In the genomic region with DNA sequence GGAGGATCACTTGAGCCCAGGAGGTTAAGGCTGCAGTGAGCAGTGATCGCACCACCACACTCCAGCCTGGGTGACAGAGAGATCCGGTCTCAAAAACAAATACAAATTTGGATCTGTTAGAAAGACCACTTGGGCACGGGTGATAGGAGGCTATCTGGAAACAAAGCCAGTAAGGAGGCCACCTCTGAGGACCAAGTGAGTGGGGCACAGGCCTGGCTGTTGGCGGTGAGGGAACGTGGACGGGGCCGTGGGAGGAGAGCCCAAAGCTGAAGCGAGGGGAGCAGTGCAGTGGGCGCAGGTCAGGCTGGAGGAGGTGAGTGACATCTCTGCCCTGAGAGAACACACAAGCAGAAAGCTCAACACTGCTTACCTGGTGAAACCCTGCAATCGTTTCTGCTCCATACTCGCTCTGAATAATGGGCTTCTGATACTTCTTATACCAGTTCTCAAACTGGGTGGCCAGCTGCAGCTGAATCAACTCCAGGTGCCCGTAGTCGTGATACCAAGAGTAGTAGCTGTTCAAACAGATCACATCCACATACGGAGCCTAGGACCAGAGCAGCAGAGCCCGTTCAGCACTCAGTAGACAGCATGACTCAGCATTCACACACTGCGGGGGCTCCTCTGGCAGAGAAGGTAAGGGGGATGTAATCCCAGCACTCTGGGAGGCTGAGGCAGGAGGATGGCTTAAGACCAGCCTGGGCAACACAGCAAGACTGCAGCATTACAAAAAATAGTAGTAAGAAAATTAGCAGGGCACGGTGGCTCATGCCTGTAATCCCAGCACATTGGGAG, we compare ENCODE assay signal across 22 cellular contexts. TPM values are rescaled to one million over a fixed set of nuclear protein-coding genes. Genes with fewer than 3 reads are reported as not detected.
DNase-seq lines count a peak whose midpoint lies in the region; ATAC-seq, FAIRE-seq and TF ChIP-seq lines count a peak whose summit lies in the region.
"Had no signal": no experiment of that assay in that cellular context is flagged by ENCODE, and none has a peak within 500 bp of the region (broad histone marks: within the 10 kb centered on the region; RNA-seq: fewer than 3 reads in every experiment).

No MANE protein-coding gene starts in this region.

- H3K9me3 ChIP-seq in K562 (replicated peaks; ENCODE audit: control insufficient read depth, insufficient read depth, low read depth, low read length) (no peaks in the 10 kb centered on the region), trophoblast cell (ENCODE audit: insufficient read depth, low read depth, low read length) (peaks cover 2% of the 10 kb centered on the region), mucosa of descending colon (no peaks in the 10 kb centered on the region), gastroesophageal sphincter (no peaks in the 10 kb centered on the region)
- H3K9me3 ChIP-seq: right lobe of liver had no signal

- WGBS in K562 (ENCODE audit: insufficient coverage, low coverage, missing lambda C conversion rate) = 92% methylated on average over 17 of the region's 17 CpGs
- no CpG with 5 or more reads among the region's 17 CpGs for WGBS in trophoblast cell (ENCODE audit: extremely low coverage, insufficient coverage, insufficient read length)
- 93 to 97% methylated on average over 5 to 12 of the region's 17 CpGs for WGBS in gastroesophageal sphincter (ENCODE audit: low coverage in 1 of 2), 2 donors

- intact Hi-C loops in Right ventricle myocardium inferior (cut with DNase I) (no loop called here), left cardiac atrium (cut with DNase I) (no loop called here), K562 (cut with micrococcal nuclease) (no loop called here), mucosa of descending colon (cut with DNase I, micrococcal nuclease) (no loop called here)

- H3K14ac ChIP-seq in trophoblast cell (ENCODE audit: low read length) = no peak overlapping the region

- TF ChIP-seq EP300 in K562 (IDR thresholded peaks at IDR 0.05; ENCODE audit: low read length) = no peak
- TF ChIP-seq EP300 in gastroesophageal sphincter (IDR thresholded peaks at IDR 0.05) = no peak

- no TSS peak for BruUV-seq in K562 (replicated peaks; lab: Mats Ljungman, UMichigan)

- no peak overlapping the region for H2BK5ac ChIP-seq in trophoblast cell (ENCODE audit: low read depth, low read length, poor library complexity)

- no peak overlapping the region for H4K12ac ChIP-seq in trophoblast cell (ENCODE audit: low read depth, low read length)

- no peak overlapping the region for H2BK12ac ChIP-seq in trophoblast cell (ENCODE audit: low read length)

- H3K79me1 ChIP-seq in trophoblast cell (ENCODE audit: low read length) = no peaks in the 10 kb centered on the region

- H2AK5ac ChIP-seq in trophoblast cell (ENCODE audit: low read length) = no peak overlapping the region

- H3K4me1 ChIP-seq in K562 (replicated peaks in 1 of 2; ENCODE audit: control insufficient read depth in 2 of 2, insufficient read depth in 2 of 2, low read length in 2 of 2) (0 out of 5 replicates have a peak, but pooled peaks cover 0 to 2% of the 10 kb centered on the region in 2 experiments), trophoblast cell (ENCODE audit: control insufficient read depth in 1 of 2, insufficient read depth in 2 of 2, low read length in 2 of 2) (no peaks in the 10 kb centered on the region), mucosa of descending colon (ENCODE audit: low read depth) (no peaks in the 10 kb centered on the region), gastroesophageal sphincter (no peaks in the 10 kb centered on the region)
- H3K4me1 ChIP-seq: right lobe of liver had no signal

- H3K27ac ChIP-seq in K562 (ENCODE audit: extremely low read depth, low read depth, low read length) (peak overlapping the region; percentile 48; the same call in 1 of the 3 replicates), trophoblast cell (ENCODE audit: low read depth, low read length) (no peak overlapping the region), gastroesophageal sphincter (no peak overlapping the region)
- H3K27ac ChIP-seq: right lobe of liver had no signal

- H3K9ac ChIP-seq in K562 (ENCODE audit: insufficient read depth in 1 of 2, low read depth in 2 of 2, low read length in 2 of 2) = 0 out of 4 replicates have a peak overlapping the region, but pooled peaks of 1 of the 2 experiments have one; percentile 17
- no peak overlapping the region for H3K9ac ChIP-seq in trophoblast cell (ENCODE audit: low read length)

- peaks cover 98% of the 10 kb centered on the region for H3K36me3 ChIP-seq in K562 (ENCODE audit: control insufficient read depth, insufficient read depth, low read length)
- H3K36me3 ChIP-seq in trophoblast cell (ENCODE audit: control insufficient read depth in 1 of 2, insufficient read depth in 2 of 2, low read length in 2 of 2) = peaks cover 55 to 58% of the 10 kb centered on the region in 2 experiments
- peaks cover 29% of the 10 kb centered on the region for H3K36me3 ChIP-seq in mucosa of descending colon (ENCODE audit: low read depth)
- H3K36me3 ChIP-seq in gastroesophageal sphincter = peaks cover 0 to 100% of the 10 kb centered on the region in 2 donors

- 0 out of 2 replicates have a peak, but pooled peaks cover 4% of the 10 kb centered on the region for H4K20me1 ChIP-seq in K562 (replicated peaks; ENCODE audit: control insufficient read depth, insufficient read depth, low read length)

- H3K4me3 ChIP-seq in K562 (no peak overlapping the region), trophoblast cell (ENCODE audit: low read depth, low read length) (no peak overlapping the region), mucosa of descending colon (no peak overlapping the region), gastroesophageal sphincter (no peak overlapping the region)
- H3K4me3 ChIP-seq: right lobe of liver had no signal

- TF ChIP-seq CTCF in K562 (IDR thresholded peaks at IDR 0.05 in 2 of 3, conservative IDR thresholded peaks at IDR 0.05 in 1 of 3; ENCODE audit: insufficient read depth in 2 of 3, low read depth in 1 of 3, low read length in 3 of 3) (no peak), mucosa of descending colon (IDR thresholded peaks at IDR 0.05) (no peak), gastroesophageal sphincter (IDR thresholded peaks at IDR 0.05) (no peak)

- no peak overlapping the region for H3K4ac ChIP-seq in trophoblast cell (ENCODE audit: low read depth, low read length)

- no peak overlapping the region for H3K18ac ChIP-seq in trophoblast cell (ENCODE audit: low read length)

- ATAC-seq in Right ventricle myocardium inferior (no peak), left cardiac atrium (no peak), K562 (no peak), mucosa of descending colon (no peak), gastroesophageal sphincter (no peak)
- ATAC-seq: left ventricle myocardium superior, Panc1 had no signal

- H3K27me3 ChIP-seq in K562 (ENCODE audit: control insufficient read depth in 2 of 2, insufficient read depth in 2 of 2, low read length in 2 of 2) (no peaks in the 10 kb centered on the region), trophoblast cell (ENCODE audit: insufficient read depth, low read length) (no peaks in the 10 kb centered on the region), gastroesophageal sphincter (no peaks in the 10 kb centered on the region)
- H3K27me3 ChIP-seq: right lobe of liver had no signal

- POLR2A ChIA-PET in K562 (lab: Yijun Ruan, JAX) = interaction anchor here (2.3 kb wide), 1 partner anchor 9 kb away, joined by 9 read pairs; no protein-coding TSS in a partner anchor

- H4K91ac ChIP-seq in trophoblast cell (ENCODE audit: low read depth, low read length) = no peak overlapping the region

- H3K4me2 ChIP-seq in K562 (ENCODE audit: insufficient read depth, low read length) = no peak overlapping the region
- no peak overlapping the region for H3K4me2 ChIP-seq in trophoblast cell (ENCODE audit: low read length)

- TF ChIP-seq POLR2A in K562 (conservative IDR thresholded peaks at IDR 0.05) (no peak), gastroesophageal sphincter (IDR thresholded peaks at IDR 0.05) (no peak)

- H2AFZ ChIP-seq in K562 (ENCODE audit: low read depth, low read length) (no peak overlapping the region), trophoblast cell (ENCODE audit: insufficient read depth, low read length, poor library complexity) (no peak overlapping the region)

- H2BK120ac ChIP-seq in trophoblast cell (ENCODE audit: insufficient read depth, low read length, poor library complexity) = no peak overlapping the region

- peak; percentile 22 for DNase-seq in Right ventricle myocardium inferior (ENCODE audit: missing footprints)
- no peak for DNase-seq in left cardiac atrium
- no peak for DNase-seq in K562 (ENCODE audit: extremely low read depth in 1 of 4, low spot score in 3 of 4)
- DNase-seq in trophoblast cell = no peak
- no peak for DNase-seq in NCI-H2029 treated with DMSO at 0.1 percent for 48 hours (lab: John Stamatoyannopoulos, UW)
- no peak for DNase-seq in mucosa of descending colon
- DNase-seq: activated CD4-positive, alpha-beta T cell treated with anti-CD3 and anti-CD28 coated beads for 4 hours; C1 segment of cervical spinal cord; Karpas-422; left ventricle myocardium superior; NCI-H2171; NCI-H510A treated with DMSO at 0.1 percent for 48 hours; NK-92 treated with Interleukin-12 subunit alpha and Interleukin-12 subunit beta, amount 100 ng/mL, for 24 hours; right lobe of liver; substantia nigra; T-helper 1 cell had no signal

- in situ Hi-C loops in K562 (cut with MboI) = no loop called here

- no peaks in the 10 kb centered on the region for H3K79me2 ChIP-seq in K562 (ENCODE audit: control insufficient read depth, insufficient read depth, low read length)
- H3K79me2 ChIP-seq in trophoblast cell (ENCODE audit: control insufficient read depth, insufficient read depth, low read length, poor library complexity) = no peaks in the 10 kb centered on the region

- TF ChIP-seq RAD21 in K562 (CRISPR knock-in tag; conservative IDR thresholded peaks at IDR 0.05 in 1 of 2, IDR thresholded peaks at IDR 0.05 in 1 of 2) = no peak

- CTCF ChIA-PET in K562 (lab: Yijun Ruan, JAX; ENCODE audit: low intra/inter-chr PET ratio) = no interaction called here

- FAIRE-seq in K562 (lab: Jason Lieb, UNC) = no peak
- FAIRE-seq: colon, H1, HTR-8/SVneo, urothelium cell line had no signal

- no peak overlapping the region for H4K8ac ChIP-seq in trophoblast cell (ENCODE audit: low read depth, low read length)

- peak overlapping the region; percentile 5 for H3K23ac ChIP-seq in trophoblast cell (ENCODE audit: low read length)

- no peaks in the 10 kb centered on the region for H3K9me1 ChIP-seq in K562 (ENCODE audit: control insufficient read depth, insufficient read depth, low read length)

RNA-seq across cellular contexts. Expression of gene GUSB, which starts 14.5 kb away (rescaled TPM):
- total RNA-seq in Right ventricle myocardium inferior (18.3 TPM), left cardiac atrium (10 to 100 TPM; 25.8 to 28.6 TPM), K562 (2014; rRNA removed) (50.2 and 52.1 TPM in 2 replicates), K562 (2014; rRNA removed; fragmentation: Illumina TruSeq; extraction: Trizol) (42.0 and 45.8 TPM in 2 replicates), K562 (2015; rRNA removed; fragmentation: Illumina TruSeq; extraction: Trizol) (57.6 and 60.1 TPM in 2 replicates), K562 (2021) (89.4 and 101 TPM in 2 replicates), mucosa of descending colon (10 to 100 TPM; 55.9 to 82.1 (median 74.3) TPM), gastroesophageal sphincter (10 to 100 TPM; 14.8 to 17.1 (median 15.9) TPM)
- total RNA-seq in K562 (2011; cell fraction: chromatin; rRNA removed; ENCODE audit: low replicate concordance) = 200 and 412 TPM in 2 replicates
- 373 and 423 TPM in 2 replicates for total RNA-seq in K562 (2011; cell fraction: nucleolus; rRNA removed)
- 234 and 282 TPM in 2 replicates for total RNA-seq in K562 (2011; cell fraction: nucleoplasm; rRNA removed)
- polyA plus RNA-seq in K562 (2011; rRNA removed) (71.2 and 76.6 TPM in 2 replicates), K562 (2014; fragmentation: Illumina TruSeq; extraction: Trizol) (79.5 and 81.8 TPM in 2 replicates), K562 (2014; fragmentation: Nextera tagmentation; extraction: Ambion mirVana) (10 to 100 TPM; 22.7 to 24.2 TPM), K562 (2014; rRNA removed) (80.9 and 102 TPM in 2 replicates)
- polyA plus RNA-seq in K562 (2011; cell fraction: cytosol; rRNA removed) = 69.7 and 117 TPM in 2 replicates
- 294 and 516 TPM in 2 replicates for polyA plus RNA-seq in K562 (2011; cell fraction: nucleus; rRNA removed)
- polyA plus RNA-seq in K562 (2012) = 88.4 and 131 TPM in 2 replicates
- 50.9 and 87.7 TPM in 2 replicates for polyA minus RNA-seq in K562 (2011; rRNA and poly(A)+ RNA removed)
- 43.3 and 54.1 TPM in 2 replicates for polyA minus RNA-seq in K562 (2011; cell fraction: cytosol; rRNA and poly(A)+ RNA removed)
- polyA minus RNA-seq in K562 (2011; cell fraction: nucleus; rRNA and poly(A)+ RNA removed) = 41.5 and 59.5 TPM in 2 replicates
- polyA plus RNA-seq in trophoblast cell (2013) = 25.7 and 26.8 TPM in 2 replicates
